ENCODE assay signal across 1 cellular context in genomic region chr3:99934984-99935797, GRCh38.
TF ChIP-seq lines count a peak whose summit lies in the region.

No MANE protein-coding gene starts in this region.

TF ChIP-seq in HepG2, 621 proteins besides CTCF, POLR2A, EP300 and RAD21 (continued from another document and continues in another):
- TF ChIP-seq, protein P1, sequence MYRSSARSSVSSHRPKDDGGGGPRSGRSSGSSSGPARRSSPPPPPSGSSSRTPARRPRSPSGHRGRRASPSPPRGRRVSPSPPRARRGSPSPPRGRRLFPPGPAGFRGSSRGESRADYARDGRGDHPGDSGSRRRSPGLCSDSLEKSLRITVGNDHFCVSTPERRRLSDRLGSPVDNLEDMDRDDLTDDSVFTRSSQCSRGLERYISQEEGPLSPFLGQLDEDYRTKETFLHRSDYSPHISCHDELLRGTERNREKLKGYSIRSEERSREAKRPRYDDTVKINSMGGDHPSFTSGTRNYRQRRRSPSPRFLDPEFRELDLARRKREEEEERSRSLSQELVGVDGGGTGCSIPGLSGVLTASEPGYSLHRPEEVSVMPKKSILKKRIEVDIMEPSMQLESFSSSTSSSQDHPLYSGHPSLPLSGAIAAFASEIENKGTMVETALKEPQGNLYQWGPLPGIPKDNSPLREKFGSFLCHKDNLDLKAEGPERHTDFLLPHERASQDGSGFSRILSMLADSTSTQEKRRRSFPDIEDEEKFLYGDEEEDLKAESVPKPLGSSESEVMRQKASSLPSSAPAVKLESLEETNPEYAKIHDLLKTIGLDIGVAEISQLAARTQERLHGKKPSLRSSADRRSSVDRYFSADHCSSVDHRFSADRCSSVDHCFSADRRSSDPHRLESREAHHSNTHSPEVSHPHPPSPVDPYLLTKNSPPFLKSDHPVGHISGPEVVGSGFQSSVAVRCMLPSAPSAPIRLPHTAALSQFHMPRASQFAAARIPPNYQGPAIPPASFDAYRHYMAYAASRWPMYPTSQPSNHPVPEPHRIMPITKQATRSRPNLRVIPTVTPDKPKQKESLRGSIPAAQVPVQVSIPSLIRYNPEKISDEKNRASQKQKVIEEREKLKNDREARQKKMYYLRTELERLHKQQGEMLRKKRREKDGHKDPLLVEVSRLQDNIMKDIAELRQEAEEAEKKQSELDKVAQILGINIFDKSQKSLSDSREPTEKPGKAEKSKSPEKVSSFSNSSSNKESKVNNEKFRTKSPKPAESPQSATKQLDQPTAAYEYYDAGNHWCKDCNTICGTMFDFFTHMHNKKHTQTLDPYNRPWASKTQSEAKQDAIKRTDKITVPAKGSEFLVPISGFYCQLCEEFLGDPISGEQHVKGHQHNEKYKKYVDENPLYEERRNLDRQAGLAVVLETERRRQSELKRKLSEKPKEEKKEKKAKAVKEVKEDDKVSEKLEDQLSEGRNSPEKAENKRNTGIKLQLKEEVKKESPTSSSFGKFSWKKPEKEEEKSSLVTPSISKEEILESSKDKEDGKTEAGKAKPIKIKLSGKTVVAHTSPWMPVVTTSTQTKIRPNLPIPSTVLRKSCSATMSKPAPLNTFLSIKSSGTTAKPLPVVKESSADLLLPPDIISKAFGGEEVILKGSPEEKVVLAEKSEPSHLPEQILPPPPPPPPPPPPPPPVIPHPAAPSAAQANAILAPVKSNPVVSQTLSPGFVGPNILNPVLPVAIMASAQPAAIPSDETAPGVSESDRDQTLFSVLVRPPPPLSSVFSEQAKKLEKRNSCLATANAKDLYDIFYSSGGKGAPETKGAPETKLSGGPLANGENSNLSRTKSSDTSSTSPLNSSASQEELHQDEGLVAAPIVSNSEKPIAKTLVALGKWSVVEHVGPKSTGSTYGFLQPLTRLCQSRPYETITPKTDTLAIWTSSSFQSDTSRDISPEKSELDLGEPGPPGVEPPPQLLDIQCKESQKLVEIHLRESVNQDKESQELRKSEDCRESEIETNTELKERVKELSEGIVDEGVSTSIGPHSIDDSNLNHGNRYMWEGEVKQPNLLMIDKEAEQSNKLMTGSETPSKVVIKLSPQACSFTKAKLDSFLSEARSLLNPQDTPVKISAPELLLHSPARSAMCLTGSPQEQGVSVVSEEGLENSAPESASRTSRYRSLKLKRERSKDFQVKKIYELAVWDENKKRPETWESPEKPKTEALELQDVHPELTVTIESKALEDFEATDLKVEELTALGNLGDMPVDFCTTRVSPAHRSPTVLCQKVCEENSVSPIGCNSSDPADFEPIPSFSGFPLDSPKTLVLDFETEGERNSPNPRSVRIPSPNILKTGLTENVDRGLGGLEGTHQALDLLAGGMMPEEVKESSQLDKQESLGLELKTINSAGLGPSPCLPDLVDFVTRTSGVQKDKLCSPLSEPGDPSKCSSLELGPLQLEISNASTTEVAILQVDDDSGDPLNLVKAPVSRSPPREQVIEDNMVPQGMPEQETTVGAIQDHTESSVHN (CRISPR knock-in tag; IDR thresholded peaks at IDR 0.05) = no peak
- TF ChIP-seq KDM5A (IDR thresholded peaks at IDR 0.05; ENCODE audit: borderline replicate concordance, low read length) (no peak), MTA1 (CRISPR knock-in tag; IDR thresholded peaks at IDR 0.05; ENCODE audit: borderline replicate concordance) (no peak), ZNF629 (CRISPR knock-in tag; conservative IDR thresholded peaks at IDR 0.05) (no peak), NFKBIZ (CRISPR knock-in tag; IDR thresholded peaks at IDR 0.05) (no peak), ARNTL (CRISPR knock-in tag; IDR thresholded peaks at IDR 0.05) (no peak), MAZ (IDR thresholded peaks at IDR 0.05; ENCODE audit: borderline replicate concordance, low read depth, low read length) (no peak), MAZ (CRISPR knock-in tag; IDR thresholded peaks at IDR 0.05; ENCODE audit: low read depth) (no peak), ZNF451 (CRISPR knock-in tag; IDR thresholded peaks at IDR 0.05) (no peak), THRA (CRISPR knock-in tag; IDR thresholded peaks at IDR 0.05; ENCODE audit: borderline replicate concordance) (no peak), ARID2 (CRISPR knock-in tag; IDR thresholded peaks at IDR 0.05; ENCODE audit: borderline replicate concordance) (no peak), ZSCAN30 (CRISPR knock-in tag; IDR thresholded peaks at IDR 0.05) (no peak), ZNF557 (CRISPR knock-in tag; IDR thresholded peaks at IDR 0.05) (no peak), TCF7L2 (IDR thresholded peaks at IDR 0.05; ENCODE audit: low read depth, low read length) (no peak), ZNF44 (CRISPR knock-in tag; IDR thresholded peaks at IDR 0.05) (no peak), RFX1 (IDR thresholded peaks at IDR 0.05) (peak; percentile 63; the same call in 1 of the 2 replicates), SNAPC2 (CRISPR knock-in tag; IDR thresholded peaks at IDR 0.05) (no peak), ZFP36L1 (CRISPR knock-in tag; IDR thresholded peaks at IDR 0.05) (no peak), RORA (CRISPR knock-in tag; IDR thresholded peaks at IDR 0.05) (no peak), RELA (CRISPR knock-in tag; IDR thresholded peaks at IDR 0.05) (no peak), ZNF878 (CRISPR knock-in tag; IDR thresholded peaks at IDR 0.05) (no peak), TFAP4 (IDR thresholded peaks at IDR 0.05; ENCODE audit: borderline replicate concordance, low read depth) (no peak), ZHX2 (IDR thresholded peaks at IDR 0.05; ENCODE audit: low read depth) (no peak), ZHX2 (CRISPR knock-in tag; IDR thresholded peaks at IDR 0.05; ENCODE audit: borderline replicate concordance) (no peak), NFYB (CRISPR knock-in tag; IDR thresholded peaks at IDR 0.05) (no peak), ZBTB26 (CRISPR knock-in tag; IDR thresholded peaks at IDR 0.05; ENCODE audit: borderline replicate concordance) (no peak), ZNF615 (CRISPR knock-in tag; IDR thresholded peaks at IDR 0.05; ENCODE audit: borderline replicate concordance) (no peak), BCL6 (CRISPR knock-in tag; IDR thresholded peaks at IDR 0.05) (0 out of 2 replicates have a peak, but pooled peaks have one; percentile 14), ZNF496 (CRISPR knock-in tag; IDR thresholded peaks at IDR 0.05; ENCODE audit: insufficient replicate concordance) (no peak), KMT2B (CRISPR knock-in tag; IDR thresholded peaks at IDR 0.05) (no peak), ZNF124 (CRISPR knock-in tag; IDR thresholded peaks at IDR 0.05) (no peak), ZNF326 (CRISPR knock-in tag; IDR thresholded peaks at IDR 0.05; ENCODE audit: borderline replicate concordance) (no peak), SAP130 (CRISPR knock-in tag; IDR thresholded peaks at IDR 0.05; ENCODE audit: low read depth) (peak; percentile 50; the same call in 1 of the 2 replicates), SRY (CRISPR knock-in tag; IDR thresholded peaks at IDR 0.05) (no peak), ZNF460 (CRISPR knock-in tag; IDR thresholded peaks at IDR 0.05; ENCODE audit: borderline replicate concordance) (no peak)
- TF ChIP-seq, protein P2, sequence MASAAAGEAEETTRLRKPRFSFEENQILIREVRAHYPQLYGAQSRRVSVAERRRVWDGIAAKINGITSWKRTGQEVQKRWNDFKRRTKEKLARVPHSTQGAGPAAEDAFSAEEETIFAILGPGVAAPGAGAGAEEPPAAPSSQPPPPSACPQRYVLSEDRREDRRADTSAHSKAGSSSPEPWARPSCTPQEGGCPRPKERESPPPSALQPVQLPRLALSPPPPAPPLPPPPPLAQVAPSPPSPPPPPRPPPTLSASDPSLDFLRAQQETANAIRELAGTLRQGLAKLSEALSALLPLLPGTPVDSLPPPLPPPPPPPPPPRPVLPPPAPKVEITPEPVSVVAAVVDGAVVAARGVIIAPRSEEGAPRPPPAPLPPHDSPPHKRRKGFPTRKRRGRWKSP (CRISPR knock-in tag; IDR thresholded peaks at IDR 0.05) = no peak
- TF ChIP-seq, protein P3, sequence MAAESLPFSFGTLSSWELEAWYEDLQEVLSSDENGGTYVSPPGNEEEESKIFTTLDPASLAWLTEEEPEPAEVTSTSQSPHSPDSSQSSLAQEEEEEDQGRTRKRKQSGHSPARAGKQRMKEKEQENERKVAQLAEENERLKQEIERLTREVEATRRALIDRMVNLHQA (CRISPR knock-in tag; IDR thresholded peaks at IDR 0.05) = no peak
- TF ChIP-seq, protein P4, sequence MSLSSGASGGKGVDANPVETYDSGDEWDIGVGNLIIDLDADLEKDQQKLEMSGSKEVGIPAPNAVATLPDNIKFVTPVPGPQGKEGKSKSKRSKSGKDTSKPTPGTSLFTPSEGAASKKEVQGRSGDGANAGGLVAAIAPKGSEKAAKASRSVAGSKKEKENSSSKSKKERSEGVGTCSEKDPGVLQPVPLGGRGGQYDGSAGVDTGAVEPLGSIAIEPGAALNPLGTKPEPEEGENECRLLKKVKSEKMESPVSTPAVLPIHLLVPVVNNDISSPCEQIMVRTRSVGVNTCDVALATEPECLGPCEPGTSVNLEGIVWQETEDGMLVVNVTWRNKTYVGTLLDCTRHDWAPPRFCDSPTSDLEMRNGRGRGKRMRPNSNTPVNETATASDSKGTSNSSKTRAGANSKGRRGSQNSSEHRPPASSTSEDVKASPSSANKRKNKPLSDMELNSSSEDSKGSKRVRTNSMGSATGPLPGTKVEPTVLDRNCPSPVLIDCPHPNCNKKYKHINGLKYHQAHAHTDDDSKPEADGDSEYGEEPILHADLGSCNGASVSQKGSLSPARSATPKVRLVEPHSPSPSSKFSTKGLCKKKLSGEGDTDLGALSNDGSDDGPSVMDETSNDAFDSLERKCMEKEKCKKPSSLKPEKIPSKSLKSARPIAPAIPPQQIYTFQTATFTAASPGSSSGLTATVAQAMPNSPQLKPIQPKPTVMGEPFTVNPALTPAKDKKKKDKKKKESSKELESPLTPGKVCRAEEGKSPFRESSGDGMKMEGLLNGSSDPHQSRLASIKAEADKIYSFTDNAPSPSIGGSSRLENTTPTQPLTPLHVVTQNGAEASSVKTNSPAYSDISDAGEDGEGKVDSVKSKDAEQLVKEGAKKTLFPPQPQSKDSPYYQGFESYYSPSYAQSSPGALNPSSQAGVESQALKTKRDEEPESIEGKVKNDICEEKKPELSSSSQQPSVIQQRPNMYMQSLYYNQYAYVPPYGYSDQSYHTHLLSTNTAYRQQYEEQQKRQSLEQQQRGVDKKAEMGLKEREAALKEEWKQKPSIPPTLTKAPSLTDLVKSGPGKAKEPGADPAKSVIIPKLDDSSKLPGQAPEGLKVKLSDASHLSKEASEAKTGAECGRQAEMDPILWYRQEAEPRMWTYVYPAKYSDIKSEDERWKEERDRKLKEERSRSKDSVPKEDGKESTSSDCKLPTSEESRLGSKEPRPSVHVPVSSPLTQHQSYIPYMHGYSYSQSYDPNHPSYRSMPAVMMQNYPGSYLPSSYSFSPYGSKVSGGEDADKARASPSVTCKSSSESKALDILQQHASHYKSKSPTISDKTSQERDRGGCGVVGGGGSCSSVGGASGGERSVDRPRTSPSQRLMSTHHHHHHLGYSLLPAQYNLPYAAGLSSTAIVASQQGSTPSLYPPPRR (CRISPR knock-in tag; IDR thresholded peaks at IDR 0.05; ENCODE audit: borderline replicate concordance) = no peak; the same call in 1 of the 2 replicates
